ENCODE assay signal across 24 cellular contexts in the genomic region with DNA sequence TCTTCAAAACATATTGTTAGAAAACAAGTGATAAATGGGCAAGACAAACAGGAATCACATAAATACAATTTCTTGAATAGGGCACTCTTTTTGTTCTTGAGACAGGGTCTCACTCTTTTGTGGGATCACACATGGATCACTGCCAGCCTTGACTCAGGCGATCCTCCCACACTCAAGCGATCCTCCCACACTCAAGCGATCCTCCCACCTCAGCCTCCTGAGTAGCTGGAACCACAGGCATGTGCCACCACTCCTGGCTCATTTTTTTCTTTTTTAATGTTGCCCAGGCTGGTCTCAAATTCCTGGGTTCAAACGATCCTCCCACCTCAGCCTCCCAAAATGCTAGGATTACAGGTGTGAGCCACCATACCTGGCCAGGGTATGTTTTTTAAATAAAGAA. TPM values are rescaled to one million over a fixed set of nuclear protein-coding genes. Genes with fewer than 3 reads are reported as not detected.
DNase-seq lines count a peak whose midpoint lies in the region; ATAC-seq, FAIRE-seq and TF ChIP-seq lines count a peak whose summit lies in the region.
"Had no signal": no experiment of that assay in that cellular context is flagged by ENCODE, and none has a peak within 500 bp of the region (broad histone marks: within the 10 kb centered on the region; RNA-seq: fewer than 3 reads in every experiment).

No MANE protein-coding gene starts in this region.

- H3K4me3 ChIP-seq in HepG2 (replicated peaks in 1 of 3; ENCODE audit: insufficient read depth in 1 of 3, low read depth in 2 of 3, low read length in 3 of 3) (no peak overlapping the region), right lobe of liver (no peak overlapping the region), K562 (no peak overlapping the region)
- H3K4me3 ChIP-seq: BLaER1, GM23338, HAP-1 had no signal

- no peak overlapping the region for H3K27ac ChIP-seq in HepG2 (ENCODE audit: extremely low read length, insufficient read depth, low read length)
- no peak overlapping the region for H3K27ac ChIP-seq in right lobe of liver
- no peak overlapping the region for H3K27ac ChIP-seq in K562 (ENCODE audit: extremely low read depth, low read depth, low read length)
- H3K27ac ChIP-seq: 22Rv1, BLaER1, C4-2B had no signal

- POLR2A ChIA-PET in HepG2 (lab: Yijun Ruan, JAX) (no interaction called here), K562 (lab: Yijun Ruan, JAX) (interaction anchor here (1.2 kb wide), 1 partner anchor 18 kb away, joined by 3 read pairs; no protein-coding TSS in a partner anchor)

- 100% methylated on average over 4 of the region's 4 CpGs for WGBS in HepG2 (ENCODE audit: low lambda C conversion rate)
- 90% methylated on average over 4 of the region's 4 CpGs for WGBS in right lobe of liver (ENCODE audit: insufficient coverage, low coverage, low lambda C conversion rate, missing lambda C conversion rate)
- 61% methylated on average over 4 of the region's 4 CpGs for WGBS in K562 (ENCODE audit: insufficient coverage, low coverage, missing lambda C conversion rate)

- H3K4me1 ChIP-seq in HepG2 (ENCODE audit: insufficient read depth, low read length) (peaks cover 57% of the 10 kb centered on the region), right lobe of liver (no peaks in the 10 kb centered on the region), K562 (replicated peaks in 1 of 2; ENCODE audit: control insufficient read depth in 2 of 2, insufficient read depth in 2 of 2, low read length in 2 of 2) (peaks cover 3 to 14% of the 10 kb centered on the region in 2 experiments; a peak in 3 of 5 replicates)
- H3K4me1 ChIP-seq: BLaER1 had no signal

- H3K27ac Mint-ChIP-seq in T-helper 17 cell, result peak overlapping the region; percentile 43
- H3K27ac Mint-ChIP-seq: B cell; CD8-positive, alpha-beta T cell had no signal

- H3K9ac ChIP-seq in HepG2 (ENCODE audit: insufficient read depth, low read depth, low read length), result no peak overlapping the region
- no peak overlapping the region for H3K9ac ChIP-seq in K562 (ENCODE audit: insufficient read depth in 1 of 2, low read depth in 2 of 2, low read length in 2 of 2)
- H3K9ac ChIP-seq: BLaER1 had no signal

- TF ChIP-seq POLR2A in HepG2 (IDR thresholded peaks at IDR 0.05; ENCODE audit: insufficient read depth in 1 of 2, low read depth in 2 of 2, low read length in 2 of 2) (no peak), right lobe of liver (IDR thresholded peaks at IDR 0.05) (no peak), K562 (conservative IDR thresholded peaks at IDR 0.05) (no peak)

- H2AFZ ChIP-seq in HepG2 (ENCODE audit: low read length) (no peak overlapping the region), K562 (ENCODE audit: low read depth, low read length) (no peak overlapping the region)
- H2AFZ ChIP-seq: GM23338 had no signal

- no peaks in the 10 kb centered on the region for H3K27me3 ChIP-seq in HepG2 (ENCODE audit: control insufficient read depth in 1 of 2, insufficient read depth in 2 of 2, low read length in 2 of 2)
- H3K27me3 ChIP-seq in right lobe of liver, result no peaks in the 10 kb centered on the region
- H3K27me3 ChIP-seq in K562 (ENCODE audit: control insufficient read depth in 2 of 2, insufficient read depth in 2 of 2, low read length in 2 of 2), result no peaks in the 10 kb centered on the region
- H3K27me3 ChIP-seq: BLaER1 had no signal

- BruUV-seq in HepG2 (replicated peaks; lab: Mats Ljungman, UMichigan) (no TSS peak), K562 (replicated peaks; lab: Mats Ljungman, UMichigan) (no TSS peak)

- no peak for TF ChIP-seq EP300 in HepG2 (IDR thresholded peaks at IDR 0.05; ENCODE audit: low read depth in 2 of 2, low read length in 2 of 2)
- TF ChIP-seq EP300 in HepG2 (CRISPR knock-in tag; IDR thresholded peaks at IDR 0.05; ENCODE audit: borderline replicate concordance), result no peak
- TF ChIP-seq EP300 in K562 (IDR thresholded peaks at IDR 0.05; ENCODE audit: low read length), result no peak

- no peaks in the 10 kb centered on the region for H3K27me3 Mint-ChIP-seq in T-helper 17 cell
- H3K27me3 Mint-ChIP-seq: B cell; CD4-positive, CD25-positive, alpha-beta regulatory T cell had no signal

- H3K36me3 ChIP-seq in HepG2 (replicated peaks in 1 of 2; ENCODE audit: control insufficient read depth in 1 of 2, insufficient read depth in 2 of 2, low read length in 2 of 2) (peaks cover 0 to 3% of the 10 kb centered on the region in 2 experiments; a peak in 2 of 5 replicates), right lobe of liver (no peaks in the 10 kb centered on the region), K562 (ENCODE audit: control insufficient read depth, insufficient read depth, low read length) (peaks cover 26% of the 10 kb centered on the region)
- H3K36me3 ChIP-seq: HAP-1 had no signal

- H3K36me3 Mint-ChIP-seq in T-helper 17 cell (ENCODE audit: low read depth), result peaks cover 5% of the 10 kb centered on the region

- FAIRE-seq in HepG2 (lab: Jason Lieb, UNC) (no peak), K562 (lab: Jason Lieb, UNC) (no peak)
- FAIRE-seq: A204.1, GM12891, GM18507, H54 had no signal

- DNase-seq in HepG2 (ENCODE audit: low spot score), result no peak
- DNase-seq in right lobe of liver, result no peak
- DNase-seq in T-helper 17 cell, result no peak
- DNase-seq in K562 (ENCODE audit: extremely low read depth in 1 of 4, low spot score in 3 of 4), result no peak
- no peak for DNase-seq in GOT3 (lab: John Stamatoyannopoulos, UW)
- no peak for DNase-seq in DMS53 treated with DMSO at 0.1 percent for 48 hours (lab: John Stamatoyannopoulos, UW; ENCODE audit: unreplicated experiment)
- DNase-seq in stimulated activated CD4-positive, alpha-beta T cell treated with anti-CD3 and anti-CD28 coated beads, Interleukin-1b, Interleukin-23, amount 100 ng/mL, for 48 hours, result no peak
- no peak for DNase-seq in NCI-H2107 treated with DMSO at 0.1 percent for 48 hours (lab: John Stamatoyannopoulos, UW; ENCODE audit: unreplicated experiment)
- DNase-seq: Caco-2; CD4-positive, CD25-positive, alpha-beta regulatory T cell; CD8-positive, alpha-beta T cell; DMS153; DMS79; GF-D8 had no signal

- no peak for ATAC-seq in HepG2
- no peak for ATAC-seq in right lobe of liver
- no peak for ATAC-seq in T-helper 17 cell
- no peak for ATAC-seq in K562
- ATAC-seq: CD8-positive, alpha-beta T cell; GM23338 had no signal

- H3K4me2 ChIP-seq in HepG2 (ENCODE audit: low read depth, low read length), result no peak overlapping the region
- no peak overlapping the region for H3K4me2 ChIP-seq in K562 (ENCODE audit: insufficient read depth, low read length)
- H3K4me2 ChIP-seq: BLaER1, GM23338 had no signal

- H3K9me3 ChIP-seq in HepG2 (ENCODE audit: low read length), result no peaks in the 10 kb centered on the region
- no peaks in the 10 kb centered on the region for H3K9me3 ChIP-seq in right lobe of liver
- H3K9me3 ChIP-seq in T-helper 17 cell (ENCODE audit: control insufficient read depth, low read length, poor library complexity, severe bottlenecking), result no peaks in the 10 kb centered on the region
- H3K9me3 ChIP-seq in K562 (replicated peaks; ENCODE audit: control insufficient read depth, insufficient read depth, low read depth, low read length), result 0 out of 2 replicates have a peak, but pooled peaks cover 1% of the 10 kb centered on the region
- H3K9me3 ChIP-seq: BLaER1, Caco-2, HAP-1 had no signal

- H3K79me2 ChIP-seq in HepG2 (ENCODE audit: insufficient read depth, low read length), result peaks cover 25% of the 10 kb centered on the region
- peaks cover 35% of the 10 kb centered on the region; the same call in 2 of the 3 replicates for H3K79me2 ChIP-seq in K562 (ENCODE audit: control insufficient read depth, insufficient read depth, low read length)

- H3K9me1 ChIP-seq in K562 (ENCODE audit: control insufficient read depth, insufficient read depth, low read length), result no peaks in the 10 kb centered on the region

- H3K4me3 Mint-ChIP-seq in T-helper 17 cell, result peak overlapping the region; percentile 61
- H3K4me3 Mint-ChIP-seq: B cell; CD4-positive, CD25-positive, alpha-beta regulatory T cell; CD8-positive, alpha-beta T cell; GM23338 had no signal

- TF ChIP-seq RAD21 in HepG2 (CRISPR knock-in tag; IDR thresholded peaks at IDR 0.05) (no peak), K562 (CRISPR knock-in tag; conservative IDR thresholded peaks at IDR 0.05 in 1 of 2, IDR thresholded peaks at IDR 0.05 in 1 of 2) (no peak)

- no peaks in the 10 kb centered on the region; the same call in 1 of the 2 replicates for H4K20me1 ChIP-seq in HepG2 (ENCODE audit: insufficient read depth, low read length)
- no peaks in the 10 kb centered on the region for H4K20me1 ChIP-seq in K562 (replicated peaks; ENCODE audit: control insufficient read depth, insufficient read depth, low read length)

- peaks cover 33% of the 10 kb centered on the region for H3K4me1 Mint-ChIP-seq in T-helper 17 cell

- TF ChIP-seq CTCF in HepG2 (CRISPR knock-in tag; IDR thresholded peaks at IDR 0.05), result no peak
- TF ChIP-seq CTCF in right lobe of liver (IDR thresholded peaks at IDR 0.05), result no peak
- no peak for TF ChIP-seq CTCF in K562 (IDR thresholded peaks at IDR 0.05 in 2 of 3, conservative IDR thresholded peaks at IDR 0.05 in 1 of 3; ENCODE audit: insufficient read depth in 2 of 3, low read depth in 1 of 3, low read length in 3 of 3)

- intact Hi-C loops in HepG2 (cut with micrococcal nuclease; ENCODE audit: unreplicated experiment) (no loop called here), right lobe of liver (cut with DNase I) (no loop called here), K562 (cut with micrococcal nuclease) (no loop called here)

- in situ Hi-C loops in HepG2 (cut with HindIII; ENCODE audit: extremely low pct_ligation_motif_present, low pct_unique_long_range_greater_than_20kb), result no loop called here
- in situ Hi-C loops in K562 (cut with MboI), result no loop called here

- CTCF ChIA-PET in HepG2 (lab: Yijun Ruan, JAX; ENCODE audit: low intra/inter-chr PET ratio, low total read pairs), result no interaction called here
- CTCF ChIA-PET in K562 (lab: Yijun Ruan, JAX; ENCODE audit: low intra/inter-chr PET ratio), result no interaction called here

RNA-seq across cellular contexts. Expression of a gene that starts 57.4 kb away (rescaled TPM):
- total RNA-seq in HepG2 (2016; rRNA removed; fragmentation: Illumina TruSeq; extraction: Trizol) (46.5 and 60.2 TPM in 2 replicates), right lobe of liver (10 to 100 TPM; 10.4 to 23.9 (median 17.6) TPM), T-helper 17 cell (100 to 1,000 TPM; 123 to 158 TPM), K562 (2014; rRNA removed) (15.4 and 27.9 TPM in 2 replicates), K562 (2014; rRNA removed; fragmentation: Illumina TruSeq; extraction: Trizol) (38.3 and 45.9 TPM in 2 replicates), K562 (2015; rRNA removed; fragmentation: Illumina TruSeq; extraction: Trizol) (35.0 and 39.0 TPM in 2 replicates), K562 (2021) (27.5 and 27.8 TPM in 2 replicates)
- 8.5 and 11.5 TPM in 2 replicates for total RNA-seq in HepG2 (2016; cell fraction: cytosol; rRNA removed; fragmentation: Illumina TruSeq; extraction: Trizol; ENCODE audit: low read depth)
- 52.7 and 57.3 TPM in 2 replicates for total RNA-seq in HepG2 (2016; cell fraction: insoluble cytoplasmic fraction; rRNA removed; fragmentation: Illumina TruSeq; extraction: Trizol)
- total RNA-seq in HepG2 (2016; cell fraction: membrane; rRNA removed; fragmentation: Illumina TruSeq; extraction: Trizol), result 14.5 and 16.1 TPM in 2 replicates
- total RNA-seq in HepG2 (2016; cell fraction: nucleus; rRNA removed; fragmentation: Illumina TruSeq; extraction: Trizol), result 81.0 and 90.0 TPM in 2 replicates
- polyA plus RNA-seq in HepG2 (2011; rRNA removed) (12.1 and 12.6 TPM in 2 replicates), K562 (2011; rRNA removed) (17.5 and 22.7 TPM in 2 replicates), K562 (2014; fragmentation: Illumina TruSeq; extraction: Trizol) (26.1 and 28.5 TPM in 2 replicates), K562 (2014; fragmentation: Nextera tagmentation; extraction: Ambion mirVana) (1 to 10 TPM; 8.6 to 9.7 TPM), K562 (2014; rRNA removed) (16.2 and 26.5 TPM in 2 replicates)
- polyA plus RNA-seq in HepG2 (2011; cell fraction: cytosol; rRNA removed), result 3.3 and 7.0 TPM in 2 replicates
- 11.9 and 12.3 TPM in 2 replicates for polyA plus RNA-seq in HepG2 (2011; cell fraction: nucleus; rRNA removed)
- 30.7 and 30.9 TPM in 2 replicates for polyA plus RNA-seq in HepG2 (2012)
- 0.71 and 1.0 TPM in 2 replicates for polyA plus RNA-seq in HepG2 (2016; cell fraction: cytosol; fragmentation: Illumina TruSeq; extraction: Trizol; ENCODE audit: low read depth)
- 25.8 and 28.7 TPM in 2 replicates for polyA plus RNA-seq in HepG2 (2016; cell fraction: insoluble cytoplasmic fraction; fragmentation: Illumina TruSeq; extraction: Trizol; ENCODE audit: low read depth)
- 3.3 and 4.5 TPM in 2 replicates for polyA plus RNA-seq in HepG2 (2016; cell fraction: membrane; fragmentation: Illumina TruSeq; extraction: Trizol; ENCODE audit: low read depth)
- 61.4 and 62.9 TPM in 2 replicates for polyA plus RNA-seq in HepG2 (2016; cell fraction: nucleus; fragmentation: Illumina TruSeq; extraction: Trizol; ENCODE audit: insufficient read depth, low read depth)
- polyA minus RNA-seq in HepG2 (2011; rRNA and poly(A)+ RNA removed; ENCODE audit: low replicate concordance), result 8.3 and 27.4 TPM in 2 replicates
- polyA minus RNA-seq in HepG2 (2011; cell fraction: cytosol; rRNA and poly(A)+ RNA removed), result 22.0 and 22.2 TPM in 2 replicates
- polyA minus RNA-seq in HepG2 (2011; cell fraction: nucleus; rRNA and poly(A)+ RNA removed), result 95.1 and 96.8 TPM in 2 replicates
- 36.0 and 177 TPM in 2 replicates for total RNA-seq in K562 (2011; cell fraction: chromatin; rRNA removed; ENCODE audit: low replicate concordance)
- total RNA-seq in K562 (2011; cell fraction: nucleolus; rRNA removed), result 21.2 and 30.4 TPM in 2 replicates
- total RNA-seq in K562 (2011; cell fraction: nucleoplasm; rRNA removed), result 57.1 and 97.8 TPM in 2 replicates
- polyA plus RNA-seq in K562 (2011; cell fraction: cytosol; rRNA removed), result 3.3 and 7.2 TPM in 2 replicates
- 19.0 and 29.5 TPM in 2 replicates for polyA plus RNA-seq in K562 (2011; cell fraction: nucleus; rRNA removed)
- polyA plus RNA-seq in K562 (2012), result 12.7 and 20.0 TPM in 2 replicates
- 50.0 and 57.4 TPM in 2 replicates for polyA minus RNA-seq in K562 (2011; rRNA and poly(A)+ RNA removed)
- 18.1 and 19.4 TPM in 2 replicates for polyA minus RNA-seq in K562 (2011; cell fraction: cytosol; rRNA and poly(A)+ RNA removed)
- polyA minus RNA-seq in K562 (2011; cell fraction: nucleus; rRNA and poly(A)+ RNA removed), result 27.1 and 50.1 TPM in 2 replicates
